ENCODE assay signal across 8 cellular contexts in the genomic region with DNA sequence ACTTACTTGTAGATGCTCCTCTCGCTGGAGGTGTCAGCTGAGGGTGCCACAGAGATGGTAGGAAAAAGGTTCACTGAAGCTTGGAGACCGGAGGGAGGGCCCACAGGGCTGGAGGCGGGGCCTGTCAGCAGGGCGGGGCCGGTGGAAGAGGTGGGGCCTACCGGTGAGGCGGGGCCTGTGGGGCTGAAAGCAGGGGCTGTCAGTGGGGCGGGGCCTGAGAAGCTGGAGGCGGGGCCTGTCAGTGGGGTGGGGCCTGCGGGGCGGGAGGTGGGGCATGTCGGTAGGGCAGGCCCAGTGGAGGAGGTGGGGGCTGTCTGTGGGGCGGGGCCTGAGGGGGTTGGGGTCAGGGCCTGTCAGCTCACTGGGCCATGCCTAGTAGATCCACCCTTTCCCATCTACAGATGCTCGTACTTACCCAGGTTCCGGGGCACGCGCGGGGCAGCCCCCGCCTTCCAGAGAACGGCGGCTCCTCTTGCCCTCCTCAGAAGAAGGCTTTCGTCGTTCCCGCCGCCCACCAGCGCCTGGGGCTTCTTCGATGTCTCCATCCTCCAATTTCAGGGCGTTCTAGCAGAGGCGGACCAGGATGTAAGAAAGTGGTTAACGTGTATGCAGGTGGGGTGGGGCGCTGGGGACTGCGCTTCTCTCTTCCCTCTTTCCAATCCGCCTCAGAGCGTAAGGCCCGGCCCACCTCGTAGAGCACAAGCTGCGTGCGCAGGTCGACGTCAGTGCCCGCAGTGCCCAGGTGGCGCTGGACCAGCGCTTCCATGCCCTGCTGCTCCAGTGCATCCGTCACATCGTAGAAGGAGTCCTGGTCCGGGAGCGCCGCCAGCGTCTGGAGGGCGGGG.
DNase-seq lines count a peak whose midpoint lies in the region; ATAC-seq and TF ChIP-seq lines count a peak whose summit lies in the region.

No MANE protein-coding gene starts in this region.

- peak; percentile 77 for DNase-seq in NCI-H82 (lab: John Stamatoyannopoulos, UW)
- no peak for DNase-seq in NCI-H82 treated with DMSO at 0.1 percent for 48 hours (lab: John Stamatoyannopoulos, UW; ENCODE audit: unreplicated experiment)
- DNase-seq in OCI-M1 (lab: John Stamatoyannopoulos, UW): peak; percentile 92
- DNase-seq in activated T-cell treated with anti-CD3 and anti-CD28 coated beads, Interleukin-2, amount 50 U/mL, for 48 hours: peak; percentile 94 to 95
- peak; percentile 46 to 77 for DNase-seq in foreskin fibroblast
- DNase-seq in stimulated activated CD4-positive, alpha-beta T cell treated with anti-CD3 and anti-CD28 coated beads, Interleukin-2, amount 100 ng/mL, for 4 hours (ENCODE audit: low read depth): peak; percentile 28

- no peak overlapping the region for H3K4me3 ChIP-seq in foreskin fibroblast (ENCODE audit: low read depth in 1 of 2, low read length in 2 of 2)

- no peak for TF ChIP-seq CTCF in foreskin fibroblast (IDR thresholded peaks at IDR 0.05; ENCODE audit: low read depth, low read length)

- ATAC-seq in HG03039 (IDR thresholded peaks at IDR 0.05; ENCODE audit: unreplicated experiment): no peak
- no peak for ATAC-seq in GM21619 (IDR thresholded peaks at IDR 0.05; ENCODE audit: unreplicated experiment)
